17 cellular contexts compared by ENCODE assay signal in the genomic region with DNA sequence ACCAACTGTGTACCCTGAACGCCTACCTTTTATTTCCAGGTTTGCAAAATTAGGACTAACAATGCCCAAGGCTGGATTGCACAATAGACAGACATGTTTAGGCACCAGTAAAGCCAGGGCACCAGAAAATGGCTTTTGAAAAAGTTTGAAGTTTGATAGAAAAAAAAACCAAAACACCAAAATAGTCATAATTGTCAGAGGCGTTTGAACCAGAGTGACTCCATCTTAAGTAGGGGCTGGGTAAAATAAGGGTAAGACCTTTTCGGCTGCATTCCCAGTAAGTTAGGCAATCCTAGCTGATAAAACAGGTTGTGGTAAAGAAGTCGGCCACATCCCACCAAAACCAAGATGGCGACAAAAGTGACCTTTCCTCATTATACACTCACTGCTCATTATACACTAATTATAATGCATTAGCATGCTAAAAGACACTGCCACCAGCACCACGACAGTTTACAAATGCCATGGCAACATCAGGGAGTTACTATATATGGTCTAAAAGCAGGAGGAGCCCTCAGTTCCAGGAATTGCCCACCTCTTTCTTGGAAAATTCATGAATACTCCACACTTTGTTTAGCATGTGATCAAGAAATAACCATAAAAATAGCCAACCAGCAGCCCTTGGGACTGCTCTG.
DNase-seq lines count a peak whose midpoint lies in the region; TF ChIP-seq lines count a peak whose summit lies in the region.
"Had no signal": no experiment of that assay in that cellular context is flagged by ENCODE, and none has a peak within 500 bp of the region (broad histone marks: within the 10 kb centered on the region; RNA-seq: fewer than 3 reads in every experiment).

No MANE protein-coding gene starts in this region.

- intact Hi-C loops in mammary epithelial cell (cut with micrococcal nuclease), result no loop called here

- peak overlapping the region in 10 of 11 experiments; percentile 30 to 91 (median 48); a peak in 18 of 22 replicates for H3K4me2 ChIP-seq in BLaER1 treated with 17β-estradiol and CSF1 and Interleukin-3, amounts not matched to agents 10 nM and 100 nM
- H3K4me2 ChIP-seq in mammary epithelial cell (ENCODE audit: insufficient read depth, low read depth, low read length) (no peak overlapping the region), mesenchymal stem cell (ENCODE audit: low read length, poor library complexity, severe bottlenecking) (no peak overlapping the region)
- H3K4me2 ChIP-seq: PC-9 had no signal

- no peak overlapping the region for H4K8ac ChIP-seq in mesenchymal stem cell (ENCODE audit: low read length)

- H2BK5ac ChIP-seq in mesenchymal stem cell (ENCODE audit: low read depth, low read length, poor library complexity, severe bottlenecking), result no peak overlapping the region

- no peaks in the 10 kb centered on the region for H4K20me1 ChIP-seq in BLaER1 treated with 17β-estradiol and CSF1 and Interleukin-3, amounts not matched to agents 10 nM and 100 nM
- H4K20me1 ChIP-seq in mammary epithelial cell (ENCODE audit: insufficient read depth, low read length), result no peaks in the 10 kb centered on the region

- DNase-seq in OCI-M1 (lab: John Stamatoyannopoulos, UW) (peak; percentile 98), mammary epithelial cell (peak; percentile 31), mesenchymal stem cell (peak; percentile 57), DMS 273 treated with DMSO at 0.1 percent for 48 hours (lab: John Stamatoyannopoulos, UW) (no peak), NCI-H1092 treated with DMSO at 0.1 percent for 48 hours (lab: John Stamatoyannopoulos, UW) (no peak)
- no peak for DNase-seq in effector CD8-positive, alpha-beta T cell (lab: John Stamatoyannopoulos, UW)
- no peak for DNase-seq in CD8-positive, alpha-beta memory T cell
- DNase-seq: 8988T, GF-D8, GM23248, NCI-H1436 treated with DMSO at 0.1 percent for 48 hours, NCI-H2081, NCI-H510A, NCI-H774, SJCRH30 had no signal

- H3K27ac Mint-ChIP-seq in CD8-positive, alpha-beta memory T cell, result no peak overlapping the region

- H2AFZ ChIP-seq in mammary epithelial cell (ENCODE audit: low read depth, low read length) (peak overlapping the region; percentile 45), mesenchymal stem cell (ENCODE audit: low read depth, low read length) (no peak overlapping the region)
- H2AFZ ChIP-seq: GM23248, PC-9 had no signal

- H3K4me3 ChIP-seq in BLaER1 treated with 17β-estradiol and CSF1 and Interleukin-3, amounts not matched to agents 10 nM and 100 nM, result no peak overlapping the region
- H3K4me3 ChIP-seq in mammary epithelial cell (replicated peaks in 1 of 3; ENCODE audit: insufficient read depth in 1 of 3, low read depth in 2 of 3, low read length in 3 of 3) (no peak overlapping the region), mesenchymal stem cell (ENCODE audit: insufficient read depth in 1 of 2, low read depth in 1 of 2, low read length in 2 of 2) (no peak overlapping the region)
- no peak overlapping the region for H3K4me3 ChIP-seq in CD8-positive, alpha-beta memory T cell (ENCODE audit: low read length)
- H3K4me3 ChIP-seq: GM23248, PC-9, SJCRH30 had no signal

- peak overlapping the region in 2 of 11 experiments; percentile 54 to 59; a peak in 2 of 22 replicates for H3K27ac ChIP-seq in BLaER1 treated with 17β-estradiol and CSF1 and Interleukin-3, amounts not matched to agents 10 nM and 100 nM
- no peak overlapping the region for H3K27ac ChIP-seq in mammary epithelial cell (ENCODE audit: insufficient read depth, low read depth, low read length)
- no peak overlapping the region for H3K27ac ChIP-seq in mesenchymal stem cell (ENCODE audit: low read length, poor library complexity, severe bottlenecking)
- H3K27ac ChIP-seq in CD8-positive, alpha-beta memory T cell (ENCODE audit: low read depth, low read length), result no peak overlapping the region
- H3K27ac ChIP-seq: GM23248, PC-9, SJCRH30 had no signal

- no TSS peak for BruUV-seq in mammary epithelial cell (replicated peaks; lab: Mats Ljungman, UMichigan)

- CTCF ChIA-PET in mammary epithelial cell (lab: Charles Lee; ENCODE audit: low non-redundant PET), result no interaction called here
- CTCF ChIA-PET in CD8-positive, alpha-beta memory T cell (lab: Charles Lee), result no interaction called here

- POLR2A ChIA-PET in CD8-positive, alpha-beta memory T cell (lab: Charles Lee), result no interaction called here

- H3K4me3 Mint-ChIP-seq in CD8-positive, alpha-beta memory T cell, result no peak overlapping the region

- peaks cover 43 to 81% (median 64%) of the 10 kb centered on the region in 10 experiments for H3K4me1 ChIP-seq in BLaER1 treated with 17β-estradiol and CSF1 and Interleukin-3, amounts not matched to agents 10 nM and 100 nM
- H3K4me1 ChIP-seq in mammary epithelial cell (ENCODE audit: insufficient read depth, low read length) (peaks cover 4% of the 10 kb centered on the region), mesenchymal stem cell (ENCODE audit: control insufficient read depth, insufficient read depth, low read depth, low read length) (peaks cover 8% of the 10 kb centered on the region)
- no peaks in the 10 kb centered on the region for H3K4me1 ChIP-seq in CD8-positive, alpha-beta memory T cell (ENCODE audit: insufficient read depth, low read length)
- H3K4me1 ChIP-seq: SJCRH30 had no signal

- no peaks in the 10 kb centered on the region for H3K9me3 Mint-ChIP-seq in CD8-positive, alpha-beta memory T cell

- no peak overlapping the region for H3K18ac ChIP-seq in mesenchymal stem cell (ENCODE audit: low read depth in 1 of 2, low read length in 2 of 2)

- H3K9ac ChIP-seq in BLaER1 treated with 17β-estradiol and CSF1 and Interleukin-3, amounts not matched to agents 10 nM and 100 nM, result no peak overlapping the region
- no peak overlapping the region for H3K9ac ChIP-seq in mammary epithelial cell (ENCODE audit: insufficient read depth, low read length)
- H3K9ac ChIP-seq in mesenchymal stem cell (ENCODE audit: low read length), result peak overlapping the region; percentile 41
- H3K9ac ChIP-seq: GM23248 had no signal

- H3K79me2 ChIP-seq in mammary epithelial cell (ENCODE audit: insufficient read depth, low read length), result no peaks in the 10 kb centered on the region

- H2BK12ac ChIP-seq in mesenchymal stem cell (ENCODE audit: low read length in 2 of 2), result peak overlapping the region in 1 of 2 experiments; percentile 31

- no peaks in the 10 kb centered on the region for H3K79me1 ChIP-seq in mesenchymal stem cell (replicated peaks; ENCODE audit: low read length, poor library complexity, severe bottlenecking)

- TF ChIP-seq CTCF in mammary epithelial cell (conservative IDR thresholded peaks at IDR 0.05 in 1 of 2, IDR thresholded peaks at IDR 0.05 in 1 of 2; ENCODE audit: extremely low read depth in 1 of 2, insufficient read depth in 1 of 2, low read depth in 1 of 2, low read length in 2 of 2), result no peak

- dilution Hi-C loops in mammary epithelial cell (cut with HindIII; ENCODE audit: low sequenced_read_pairs), result no loop called here

- no peak overlapping the region for H3K14ac ChIP-seq in mesenchymal stem cell (ENCODE audit: low read length in 2 of 2)

- peaks cover 3 to 29% of the 10 kb centered on the region in 2 donors for H3K27me3 Mint-ChIP-seq in CD8-positive, alpha-beta memory T cell

- no peak overlapping the region for H2AK5ac ChIP-seq in mesenchymal stem cell (ENCODE audit: low read length, severe bottlenecking)

- H3K4me1 Mint-ChIP-seq in CD8-positive, alpha-beta memory T cell, result peaks cover 8 to 14% (median 13%) of the 10 kb centered on the region in 3 donors

- H3K9me3 ChIP-seq in BLaER1 treated with 17β-estradiol and CSF1 and Interleukin-3, amounts not matched to agents 10 nM and 100 nM (replicated peaks in 1 of 11), result no peaks in the 10 kb centered on the region
- no peaks in the 10 kb centered on the region for H3K9me3 ChIP-seq in mammary epithelial cell (replicated peaks; ENCODE audit: insufficient read depth, low read length)
- no peaks in the 10 kb centered on the region for H3K9me3 ChIP-seq in mesenchymal stem cell (ENCODE audit: control insufficient read depth, low read length)
- no peaks in the 10 kb centered on the region for H3K9me3 ChIP-seq in CD8-positive, alpha-beta memory T cell (ENCODE audit: low read length)
- H3K9me3 ChIP-seq: SJCRH30 had no signal

- 43% methylated on average over 6 of the region's 6 CpGs for WGBS in mammary epithelial cell (ENCODE audit: low coverage, missing lambda C conversion rate)
- WGBS in mesenchymal stem cell, result 98% methylated on average over 5 of the region's 6 CpGs

- no peaks in the 10 kb centered on the region for H3K36me3 Mint-ChIP-seq in CD8-positive, alpha-beta memory T cell

- no peaks in the 10 kb centered on the region for H3K27me3 ChIP-seq in BLaER1 treated with 17β-estradiol and CSF1 and Interleukin-3, amounts not matched to agents 10 nM and 100 nM
- H3K27me3 ChIP-seq in mammary epithelial cell (ENCODE audit: insufficient read depth, low read length), result no peaks in the 10 kb centered on the region
- H3K27me3 ChIP-seq in mesenchymal stem cell (ENCODE audit: control insufficient read depth in 1 of 2, insufficient read depth in 1 of 2, low read length in 2 of 2), result peaks cover 0 to 7% of the 10 kb centered on the region in 2 experiments
- no peaks in the 10 kb centered on the region for H3K27me3 ChIP-seq in CD8-positive, alpha-beta memory T cell (ENCODE audit: insufficient read depth, low read length, poor library complexity, severe bottlenecking)

- H2BK15ac ChIP-seq in mesenchymal stem cell (ENCODE audit: low read depth, poor library complexity, severe bottlenecking), result no peak overlapping the region

- in situ Hi-C loops in mammary epithelial cell (cut with MboI; ENCODE audit: low sequenced_read_pairs in 2 of 2), result no loop called here

- H3K36me3 ChIP-seq in BLaER1 treated with 17β-estradiol and CSF1 and Interleukin-3, amounts not matched to agents 10 nM and 100 nM, result no peaks in the 10 kb centered on the region
- H3K36me3 ChIP-seq in mammary epithelial cell (ENCODE audit: insufficient read depth, low read length), result no peaks in the 10 kb centered on the region
- H3K36me3 ChIP-seq in mesenchymal stem cell (ENCODE audit: control insufficient read depth in 1 of 2, insufficient read depth in 2 of 2, low read depth in 1 of 2, low read length in 2 of 2), result no peaks in the 10 kb centered on the region
- H3K36me3 ChIP-seq in CD8-positive, alpha-beta memory T cell (ENCODE audit: insufficient read depth, low read length), result no peaks in the 10 kb centered on the region
- H3K36me3 ChIP-seq: SJCRH30 had no signal

- H3K4ac ChIP-seq in mesenchymal stem cell (ENCODE audit: low read depth in 1 of 2, low read length in 2 of 2), result no peak overlapping the region

- H4K91ac ChIP-seq in mesenchymal stem cell (ENCODE audit: low read length), result peak overlapping the region; percentile 39

- H2BK120ac ChIP-seq in mesenchymal stem cell (ENCODE audit: low read depth, low read length), result no peak overlapping the region

- H3K23ac ChIP-seq in mesenchymal stem cell (ENCODE audit: low read length in 2 of 2), result no peak overlapping the region

Comparison
In these comparisons a context has a peak if more than half of its experiments do, and no peak if none do; other contexts are left out.
1. H3K4me2 ChIP-seq: peak in BLaER1 treated with 17β-estradiol and CSF1 and Interleukin-3, amounts not matched to agents 10 nM and 100 nM (10 of 11); none in mammary epithelial cell (single experiment) and mesenchymal stem cell (single experiment).
2. DNase-seq: peak in OCI-M1 (single experiment), mammary epithelial cell (single experiment) and mesenchymal stem cell (single experiment); none in effector CD8-positive, alpha-beta T cell (single experiment), DMS 273 treated with DMSO at 0.1 percent for 48 hours (single experiment), NCI-H1092 treated with DMSO at 0.1 percent for 48 hours (single experiment) and CD8-positive, alpha-beta memory T cell (0 of 5).